1 cellular context compared by ENCODE assay signal in the genomic region with DNA sequence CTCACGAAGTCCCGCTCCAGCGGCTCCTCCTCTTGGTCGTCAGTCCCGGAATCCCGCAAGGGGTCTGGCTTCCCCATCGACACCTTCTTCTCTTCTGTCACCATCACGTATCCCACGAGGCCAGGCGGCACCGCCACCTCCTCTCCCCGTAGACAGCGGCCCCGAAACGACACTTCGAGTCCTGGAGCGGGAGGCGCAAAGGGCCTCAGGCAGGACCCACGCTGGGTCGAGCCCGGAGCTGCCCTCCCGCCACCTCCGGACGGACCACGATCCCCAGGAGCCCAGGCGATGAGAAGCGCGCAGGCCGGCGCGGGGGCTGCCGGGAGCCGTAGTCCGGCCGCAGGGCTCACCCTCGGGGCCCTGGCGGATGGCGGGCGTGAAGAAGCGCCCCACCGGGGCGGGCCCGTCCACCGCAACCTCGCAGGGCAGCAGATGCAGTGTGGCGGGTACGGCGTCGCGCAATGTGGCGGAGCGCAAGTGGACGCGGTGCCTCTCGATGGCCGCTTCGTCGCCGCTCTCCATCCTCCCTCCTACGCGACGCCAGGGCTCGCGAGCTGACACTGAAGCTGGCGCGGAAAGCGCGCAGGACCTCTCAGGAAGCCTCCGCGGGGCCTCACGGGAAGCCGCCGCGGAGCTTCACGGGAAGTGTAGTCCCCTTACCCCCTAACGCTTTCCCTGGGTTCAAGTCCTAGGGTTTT.
TF ChIP-seq lines count a peak whose summit lies in the region.

RNASEH2C (minus strand) TSS at position 562 of the 698 bp plus-strand sequence; CDS start at position 522, 40 bp downstream.

TF ChIP-seq in GM12878, 131 proteins besides CTCF, POLR2A, EP300 and RAD21 (continued from another document and continues in another):
- no peak for TF ChIP-seq MYB (IDR thresholded peaks at IDR 0.05; ENCODE audit: borderline replicate concordance, low read depth, low read length)
- TF ChIP-seq, protein P1, sequence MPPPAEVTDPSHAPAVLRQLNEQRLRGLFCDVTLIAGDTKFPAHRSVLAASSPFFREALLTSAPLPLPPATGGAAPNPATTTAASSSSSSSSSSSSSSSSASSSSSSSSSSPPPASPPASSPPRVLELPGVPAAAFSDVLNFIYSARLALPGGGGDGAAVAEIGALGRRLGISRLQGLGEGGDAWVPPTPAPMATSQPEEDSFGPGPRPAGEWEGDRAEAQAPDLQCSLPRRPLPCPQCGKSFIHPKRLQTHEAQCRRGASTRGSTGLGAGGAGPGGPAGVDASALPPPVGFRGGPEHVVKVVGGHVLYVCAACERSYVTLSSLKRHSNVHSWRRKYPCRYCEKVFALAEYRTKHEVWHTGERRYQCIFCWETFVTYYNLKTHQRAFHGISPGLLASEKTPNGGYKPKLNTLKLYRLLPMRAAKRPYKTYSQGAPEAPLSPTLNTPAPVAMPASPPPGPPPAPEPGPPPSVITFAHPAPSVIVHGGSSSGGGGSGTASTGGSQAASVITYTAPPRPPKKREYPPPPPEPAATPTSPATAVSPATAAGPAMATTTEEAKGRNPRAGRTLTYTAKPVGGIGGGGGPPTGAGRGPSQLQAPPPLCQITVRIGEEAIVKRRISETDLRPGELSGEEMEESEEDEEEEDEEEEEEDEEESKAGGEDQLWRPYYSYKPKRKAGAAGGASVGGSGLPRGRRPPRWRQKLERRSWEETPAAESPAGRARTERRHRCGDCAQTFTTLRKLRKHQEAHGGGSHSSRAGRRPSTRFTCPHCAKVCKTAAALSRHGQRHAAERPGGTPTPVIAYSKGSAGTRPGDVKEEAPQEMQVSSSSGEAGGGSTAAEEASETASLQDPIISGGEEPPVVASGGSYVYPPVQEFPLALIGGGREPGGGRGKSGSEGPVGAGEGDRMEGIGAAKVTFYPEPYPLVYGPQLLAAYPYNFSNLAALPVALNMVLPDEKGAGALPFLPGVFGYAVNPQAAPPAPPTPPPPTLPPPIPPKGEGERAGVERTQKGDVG (CRISPR knock-in tag; IDR thresholded peaks at IDR 0.05), result no peak
- TF ChIP-seq TARDBP (IDR thresholded peaks at IDR 0.05; ENCODE audit: borderline replicate concordance), result no peak; the same call in none of the 2 replicates
- TF ChIP-seq RUNX3 (IDR thresholded peaks at IDR 0.05; ENCODE audit: low read length), result peak; percentile 47; the same call in 1 of the 2 replicates
- no peak for TF ChIP-seq CBX3 (IDR thresholded peaks at IDR 0.05; ENCODE audit: borderline replicate concordance, low read depth)
- TF ChIP-seq, protein P2, sequence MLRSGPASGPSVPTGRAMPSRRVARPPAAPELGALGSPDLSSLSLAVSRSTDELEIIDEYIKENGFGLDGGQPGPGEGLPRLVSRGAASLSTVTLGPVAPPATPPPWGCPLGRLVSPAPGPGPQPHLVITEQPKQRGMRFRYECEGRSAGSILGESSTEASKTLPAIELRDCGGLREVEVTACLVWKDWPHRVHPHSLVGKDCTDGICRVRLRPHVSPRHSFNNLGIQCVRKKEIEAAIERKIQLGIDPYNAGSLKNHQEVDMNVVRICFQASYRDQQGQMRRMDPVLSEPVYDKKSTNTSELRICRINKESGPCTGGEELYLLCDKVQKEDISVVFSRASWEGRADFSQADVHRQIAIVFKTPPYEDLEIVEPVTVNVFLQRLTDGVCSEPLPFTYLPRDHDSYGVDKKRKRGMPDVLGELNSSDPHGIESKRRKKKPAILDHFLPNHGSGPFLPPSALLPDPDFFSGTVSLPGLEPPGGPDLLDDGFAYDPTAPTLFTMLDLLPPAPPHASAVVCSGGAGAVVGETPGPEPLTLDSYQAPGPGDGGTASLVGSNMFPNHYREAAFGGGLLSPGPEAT (IDR thresholded peaks at IDR 0.05; ENCODE audit: low read depth), result no peak; the same call in 1 of the 2 replicates
- TF ChIP-seq IRF4 (IDR thresholded peaks at IDR 0.05; ENCODE audit: low read depth, low read length), result no peak
- TF ChIP-seq SUPT20H (IDR thresholded peaks at IDR 0.05; ENCODE audit: borderline replicate concordance, control insufficient read depth, low read depth, low read length), result no peak
- TF ChIP-seq GABPA (IDR thresholded peaks at IDR 0.05; ENCODE audit: low read depth), result peak; percentile 79
- TF ChIP-seq, protein P3, sequence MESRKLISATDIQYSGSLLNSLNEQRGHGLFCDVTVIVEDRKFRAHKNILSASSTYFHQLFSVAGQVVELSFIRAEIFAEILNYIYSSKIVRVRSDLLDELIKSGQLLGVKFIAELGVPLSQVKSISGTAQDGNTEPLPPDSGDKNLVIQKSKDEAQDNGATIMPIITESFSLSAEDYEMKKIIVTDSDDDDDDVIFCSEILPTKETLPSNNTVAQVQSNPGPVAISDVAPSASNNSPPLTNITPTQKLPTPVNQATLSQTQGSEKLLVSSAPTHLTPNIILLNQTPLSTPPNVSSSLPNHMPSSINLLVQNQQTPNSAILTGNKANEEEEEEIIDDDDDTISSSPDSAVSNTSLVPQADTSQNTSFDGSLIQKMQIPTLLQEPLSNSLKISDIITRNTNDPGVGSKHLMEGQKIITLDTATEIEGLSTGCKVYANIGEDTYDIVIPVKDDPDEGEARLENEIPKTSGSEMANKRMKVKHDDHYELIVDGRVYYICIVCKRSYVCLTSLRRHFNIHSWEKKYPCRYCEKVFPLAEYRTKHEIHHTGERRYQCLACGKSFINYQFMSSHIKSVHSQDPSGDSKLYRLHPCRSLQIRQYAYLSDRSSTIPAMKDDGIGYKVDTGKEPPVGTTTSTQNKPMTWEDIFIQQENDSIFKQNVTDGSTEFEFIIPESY (IDR thresholded peaks at IDR 0.05), result no peak
- no peak for TF ChIP-seq ZNF384 (IDR thresholded peaks at IDR 0.05; ENCODE audit: borderline replicate concordance, low read depth, low read length)
- TF ChIP-seq ETV6 (conservative IDR thresholded peaks at IDR 0.05 in 1 of 2, IDR thresholded peaks at IDR 0.05 in 1 of 2; ENCODE audit: borderline replicate concordance in 1 of 2, low read depth in 1 of 2), result no peak
- TF ChIP-seq BACH1 (IDR thresholded peaks at IDR 0.05; ENCODE audit: borderline replicate concordance), result peak; percentile 62; the same call in 1 of the 2 replicates
- TF ChIP-seq RFX5 (IDR thresholded peaks at IDR 0.05; ENCODE audit: low read depth, low read length), result no peak
- TF ChIP-seq, protein P4, sequence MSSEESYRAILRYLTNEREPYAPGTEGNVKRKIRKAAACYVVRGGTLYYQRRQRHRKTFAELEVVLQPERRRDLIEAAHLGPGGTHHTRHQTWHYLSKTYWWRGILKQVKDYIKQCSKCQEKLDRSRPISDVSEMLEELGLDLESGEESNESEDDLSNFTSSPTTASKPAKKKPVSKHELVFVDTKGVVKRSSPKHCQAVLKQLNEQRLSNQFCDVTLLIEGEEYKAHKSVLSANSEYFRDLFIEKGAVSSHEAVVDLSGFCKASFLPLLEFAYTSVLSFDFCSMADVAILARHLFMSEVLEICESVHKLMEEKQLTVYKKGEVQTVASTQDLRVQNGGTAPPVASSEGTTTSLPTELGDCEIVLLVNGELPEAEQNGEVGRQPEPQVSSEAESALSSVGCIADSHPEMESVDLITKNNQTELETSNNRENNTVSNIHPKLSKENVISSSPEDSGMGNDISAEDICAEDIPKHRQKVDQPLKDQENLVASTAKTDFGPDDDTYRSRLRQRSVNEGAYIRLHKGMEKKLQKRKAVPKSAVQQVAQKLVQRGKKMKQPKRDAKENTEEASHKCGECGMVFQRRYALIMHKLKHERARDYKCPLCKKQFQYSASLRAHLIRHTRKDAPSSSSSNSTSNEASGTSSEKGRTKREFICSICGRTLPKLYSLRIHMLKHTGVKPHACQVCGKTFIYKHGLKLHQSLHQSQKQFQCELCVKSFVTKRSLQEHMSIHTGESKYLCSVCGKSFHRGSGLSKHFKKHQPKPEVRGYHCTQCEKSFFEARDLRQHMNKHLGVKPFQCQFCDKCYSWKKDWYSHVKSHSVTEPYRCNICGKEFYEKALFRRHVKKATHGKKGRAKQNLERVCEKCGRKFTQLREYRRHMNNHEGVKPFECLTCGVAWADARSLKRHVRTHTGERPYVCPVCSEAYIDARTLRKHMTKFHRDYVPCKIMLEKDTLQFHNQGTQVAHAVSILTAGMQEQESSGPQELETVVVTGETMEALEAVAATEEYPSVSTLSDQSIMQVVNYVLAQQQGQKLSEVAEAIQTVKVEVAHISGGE (CRISPR knock-in tag; IDR thresholded peaks at IDR 0.05), result no peak
- peak in 1 of 2 experiments; percentile 51; a peak in 1 of 3 replicates for TF ChIP-seq EGR1 (IDR thresholded peaks at IDR 0.05; ENCODE audit: borderline replicate concordance in 1 of 2, low read depth in 2 of 2, low read length in 2 of 2)
- TF ChIP-seq ZBED1 (IDR thresholded peaks at IDR 0.05; ENCODE audit: borderline replicate concordance), result no peak
- peak; percentile 73 for TF ChIP-seq POU2F2 (IDR thresholded peaks at IDR 0.05; ENCODE audit: borderline replicate concordance, low read depth, low read length)
- TF ChIP-seq, protein P5, sequence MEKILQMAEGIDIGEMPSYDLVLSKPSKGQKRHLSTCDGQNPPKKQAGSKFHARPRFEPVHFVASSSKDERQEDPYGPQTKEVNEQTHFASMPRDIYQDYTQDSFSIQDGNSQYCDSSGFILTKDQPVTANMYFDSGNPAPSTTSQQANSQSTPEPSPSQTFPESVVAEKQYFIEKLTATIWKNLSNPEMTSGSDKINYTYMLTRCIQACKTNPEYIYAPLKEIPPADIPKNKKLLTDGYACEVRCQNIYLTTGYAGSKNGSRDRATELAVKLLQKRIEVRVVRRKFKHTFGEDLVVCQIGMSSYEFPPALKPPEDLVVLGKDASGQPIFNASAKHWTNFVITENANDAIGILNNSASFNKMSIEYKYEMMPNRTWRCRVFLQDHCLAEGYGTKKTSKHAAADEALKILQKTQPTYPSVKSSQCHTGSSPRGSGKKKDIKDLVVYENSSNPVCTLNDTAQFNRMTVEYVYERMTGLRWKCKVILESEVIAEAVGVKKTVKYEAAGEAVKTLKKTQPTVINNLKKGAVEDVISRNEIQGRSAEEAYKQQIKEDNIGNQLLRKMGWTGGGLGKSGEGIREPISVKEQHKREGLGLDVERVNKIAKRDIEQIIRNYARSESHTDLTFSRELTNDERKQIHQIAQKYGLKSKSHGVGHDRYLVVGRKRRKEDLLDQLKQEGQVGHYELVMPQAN (conservative IDR thresholded peaks at IDR 0.05), result peak; percentile 92
- 0 out of 2 replicates have a peak, but pooled peaks have one; percentile 33 for TF ChIP-seq CBFB (IDR thresholded peaks at IDR 0.05; ENCODE audit: low read depth)
- TF ChIP-seq NR2C1 (IDR thresholded peaks at IDR 0.05), result peak; percentile 51
- TF ChIP-seq ZNF592 (IDR thresholded peaks at IDR 0.05), result no peak
- no peak for TF ChIP-seq ESRRA (IDR thresholded peaks at IDR 0.05; ENCODE audit: low read length)
- TF ChIP-seq, protein P6, sequence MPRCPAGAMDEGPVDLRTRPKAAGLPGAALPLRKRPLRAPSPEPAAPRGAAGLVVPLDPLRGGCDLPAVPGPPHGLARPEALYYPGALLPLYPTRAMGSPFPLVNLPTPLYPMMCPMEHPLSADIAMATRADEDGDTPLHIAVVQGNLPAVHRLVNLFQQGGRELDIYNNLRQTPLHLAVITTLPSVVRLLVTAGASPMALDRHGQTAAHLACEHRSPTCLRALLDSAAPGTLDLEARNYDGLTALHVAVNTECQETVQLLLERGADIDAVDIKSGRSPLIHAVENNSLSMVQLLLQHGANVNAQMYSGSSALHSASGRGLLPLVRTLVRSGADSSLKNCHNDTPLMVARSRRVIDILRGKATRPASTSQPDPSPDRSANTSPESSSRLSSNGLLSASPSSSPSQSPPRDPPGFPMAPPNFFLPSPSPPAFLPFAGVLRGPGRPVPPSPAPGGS (IDR thresholded peaks at IDR 0.05; ENCODE audit: borderline replicate concordance, insufficient read depth, low read depth, low read length, poor library complexity, severe bottlenecking), result peak; percentile 52
- no peak for TF ChIP-seq HDGF (IDR thresholded peaks at IDR 0.05)
- no peak for TF ChIP-seq EZH2 (IDR thresholded peaks at IDR 0.05; ENCODE audit: borderline replicate concordance, control insufficient read depth, low read depth, low read length)
- peak; percentile 36; the same call in 1 of the 2 replicates for TF ChIP-seq TCF12 (IDR thresholded peaks at IDR 0.05; ENCODE audit: low read depth, low read length)
- TF ChIP-seq RCOR1 (conservative IDR thresholded peaks at IDR 0.05; ENCODE audit: low read depth, low read length), result no peak
- TF ChIP-seq TCF3 (IDR thresholded peaks at IDR 0.05; ENCODE audit: borderline replicate concordance, insufficient read depth, low read depth, low read length), result peak; percentile 67
- TF ChIP-seq SPI1 (IDR thresholded peaks at IDR 0.05; ENCODE audit: borderline replicate concordance, insufficient read depth, low read depth, low read length), result no peak
- TF ChIP-seq MEF2B (IDR thresholded peaks at IDR 0.05; ENCODE audit: partially characterized antibody, poor library complexity, severe bottlenecking), result no peak
